20 cellular contexts compared by ENCODE assay signal in genomic region chr1:44524180-44524579, GRCh38.
DNase-seq lines count a peak whose midpoint lies in the region; ATAC-seq, FAIRE-seq and TF ChIP-seq lines count a peak whose summit lies in the region.
"Had no signal": no experiment of that assay in that cellular context is flagged by ENCODE, and none has a peak within 500 bp of the region (broad histone marks: within the 10 kb centered on the region; RNA-seq: fewer than 3 reads in every experiment).

No MANE protein-coding gene starts in this region.

- TF ChIP-seq CTCF in heart left ventricle (IDR thresholded peaks at IDR 0.05) (no peak), astrocyte (IDR thresholded peaks at IDR 0.05; ENCODE audit: insufficient read depth, low read depth, low read length) (no peak)

- peaks cover 0 to 12% (median 0%) of the 10 kb centered on the region in 12 donors for H3K4me1 ChIP-seq in heart left ventricle
- H3K4me1 ChIP-seq in astrocyte (ENCODE audit: insufficient read depth, low read length) = no peaks in the 10 kb centered on the region
- peaks cover 36% of the 10 kb centered on the region for H3K4me1 ChIP-seq in iPS-20b (ENCODE audit: insufficient read depth, low read length)
- H3K4me1 ChIP-seq: ascending aorta, colonic mucosa, foreskin keratinocyte had no signal

- FAIRE-seq in astrocyte (lab: Jason Lieb, UNC) = no peak
- FAIRE-seq: islet of Langerhans, TTC549 had no signal

- H4K20me1 ChIP-seq in astrocyte (ENCODE audit: insufficient read depth, low read length) = no peaks in the 10 kb centered on the region

- TF ChIP-seq POLR2A in heart left ventricle (IDR thresholded peaks at IDR 0.05) = no peak

- H3K27ac Mint-ChIP-seq in astrocyte (ENCODE audit: unreplicated experiment) = no peak overlapping the region
- H3K27ac Mint-ChIP-seq: CD8-positive, alpha-beta memory T cell had no signal

- WGBS in heart left ventricle, 4 donors = 8 to 48% (median 46%) methylated on average over 5 to 11 of the region's 11 CpGs

- no peaks in the 10 kb centered on the region for H3K9me3 Mint-ChIP-seq in astrocyte (ENCODE audit: unreplicated experiment)
- H3K9me3 Mint-ChIP-seq: CD8-positive, alpha-beta memory T cell had no signal

- peaks cover 0 to 8% (median 0%) of the 10 kb centered on the region in 9 donors for H3K27me3 ChIP-seq in heart left ventricle
- peaks cover 23% of the 10 kb centered on the region for H3K27me3 ChIP-seq in astrocyte (ENCODE audit: insufficient read depth, low read length)
- H3K27me3 ChIP-seq in iPS-20b (ENCODE audit: insufficient read depth, low read length) = peaks cover 65% of the 10 kb centered on the region
- H3K27me3 ChIP-seq: ascending aorta, colonic mucosa had no signal

- ATAC-seq in heart left ventricle = no peak
- ATAC-seq in left cardiac atrium = no peak
- ATAC-seq: foreskin keratinocyte, PC-3 had no signal

- H3K27ac ChIP-seq in heart left ventricle (no peak overlapping the region), astrocyte (ENCODE audit: low read depth, low read length) (no peak overlapping the region), iPS-20b (ENCODE audit: low read length) (no peak overlapping the region)
- H3K27ac ChIP-seq: ascending aorta, colonic mucosa, foreskin keratinocyte, SK-N-MC had no signal

- no peaks in the 10 kb centered on the region for H3K79me2 ChIP-seq in astrocyte (ENCODE audit: insufficient read depth, low read length)

- intact Hi-C loops in heart left ventricle (cut with DNase I) (no loop called here), left cardiac atrium (cut with DNase I) (no loop called here)

- H3K4me3 Mint-ChIP-seq in astrocyte (ENCODE audit: unreplicated experiment) = no peak overlapping the region
- H3K4me3 Mint-ChIP-seq: CD8-positive, alpha-beta memory T cell had no signal

- no peaks in the 10 kb centered on the region for H3K4me1 Mint-ChIP-seq in astrocyte (ENCODE audit: low read depth, unreplicated experiment)

- peaks cover 3% of the 10 kb centered on the region for H3K36me3 Mint-ChIP-seq in astrocyte (ENCODE audit: low read depth, unreplicated experiment)
- H3K36me3 Mint-ChIP-seq: CD8-positive, alpha-beta memory T cell had no signal

- H3K36me3 ChIP-seq in heart left ventricle = no peaks in the 10 kb centered on the region
- no peaks in the 10 kb centered on the region for H3K36me3 ChIP-seq in astrocyte (ENCODE audit: insufficient read depth, low read length)
- H3K36me3 ChIP-seq in iPS-20b (ENCODE audit: insufficient read depth, low read depth, low read length) = no peaks in the 10 kb centered on the region
- H3K36me3 ChIP-seq: ascending aorta, colonic mucosa had no signal

- H2AFZ ChIP-seq in astrocyte (ENCODE audit: low read depth, low read length) = peak overlapping the region; percentile 34

- peak overlapping the region; percentile 46 for H3K9ac ChIP-seq in astrocyte (ENCODE audit: low read length)
- peak overlapping the region; percentile 54; the same call in 1 of the 2 replicates for H3K9ac ChIP-seq in iPS-20b (ENCODE audit: low read depth, low read length)

- H3K27me3 Mint-ChIP-seq in astrocyte (ENCODE audit: low read depth, unreplicated experiment) = peaks cover 6% of the 10 kb centered on the region

- H3K4me3 ChIP-seq in heart left ventricle (peak overlapping the region in 9 of 12 donors; percentile 2 to 36 (median 17)), astrocyte (ENCODE audit: insufficient read depth, low read depth, low read length) (no peak overlapping the region), iPS-20b (ENCODE audit: low read length) (peak overlapping the region; percentile 62)
- H3K4me3 ChIP-seq: ascending aorta, colonic mucosa, SK-N-MC had no signal

- no peaks in the 10 kb centered on the region for H3K9me3 ChIP-seq in heart left ventricle
- no peaks in the 10 kb centered on the region for H3K9me3 ChIP-seq in astrocyte (ENCODE audit: insufficient read depth, low read depth, low read length)
- no peaks in the 10 kb centered on the region for H3K9me3 ChIP-seq in iPS-20b (ENCODE audit: insufficient read depth, low read depth, low read length)
- H3K9me3 ChIP-seq: ascending aorta, colonic mucosa had no signal

- DNase-seq in heart left ventricle = no peak
- DNase-seq in left cardiac atrium = no peak
- no peak for DNase-seq in astrocyte (ENCODE audit: low read depth)
- peak; percentile 49 for DNase-seq in retina
- DNase-seq in GM03348 (ENCODE audit: low spot score) = no peak
- no peak for DNase-seq in NCI-H187 treated with DMSO at 0.1 percent for 48 hours (lab: John Stamatoyannopoulos, UW)
- DNase-seq in RPMI8226 = no peak
- DNase-seq: activated naive CD4-positive, alpha-beta T cell treated with Interleukin-2 at 50 U/mL for 16 hours; CD8-positive, alpha-beta memory T cell; colonic mucosa; foreskin keratinocyte; midbrain; NCI-H510A; PC-3; stimulated activated CD4-positive, alpha-beta T cell treated with anti-CD3 and anti-CD28 coated beads, Interleukin-4, amount 100 ng/mL, for 1 hour had no signal

- H3K4me2 ChIP-seq in astrocyte (ENCODE audit: low read length) = peak overlapping the region; percentile 75
